In genomic region chr16:82229800-82230619, GRCh38 we compare ENCODE assay signal across 8 cellular contexts. TPM values are rescaled to one million over a fixed set of nuclear protein-coding genes. Genes with fewer than 3 reads are reported as not detected.
DNase-seq lines count a peak whose midpoint lies in the region; ATAC-seq, FAIRE-seq and TF ChIP-seq lines count a peak whose summit lies in the region.

No MANE protein-coding gene starts in this region.

- peak; percentile 89 for TF ChIP-seq CTCF in GM06990 (IDR thresholded peaks at IDR 0.05; ENCODE audit: insufficient read depth, low read length, poor library complexity, severe bottlenecking)
- TF ChIP-seq CTCF in astrocyte (IDR thresholded peaks at IDR 0.05; ENCODE audit: insufficient read depth, low read depth, low read length), result peak; percentile 96

- no peak overlapping the region for H2AFZ ChIP-seq in astrocyte (ENCODE audit: low read depth, low read length)

- ATAC-seq in T-helper 17 cell, result no peak
- ATAC-seq in HG02973 (IDR thresholded peaks at IDR 0.05; ENCODE audit: unreplicated experiment), result no peak
- no peak for ATAC-seq in HG03159 (IDR thresholded peaks at IDR 0.05; ENCODE audit: unreplicated experiment)

- no peak overlapping the region for H3K4me2 ChIP-seq in astrocyte (ENCODE audit: low read length)

- peaks cover 2% of the 10 kb centered on the region for H3K9me3 Mint-ChIP-seq in astrocyte (ENCODE audit: unreplicated experiment)

- H3K4me3 Mint-ChIP-seq in T-helper 17 cell (no peak overlapping the region), astrocyte (ENCODE audit: unreplicated experiment) (no peak overlapping the region)

- no peak overlapping the region for H3K4me3 ChIP-seq in GM06990 (replicated peaks; ENCODE audit: low read depth, low read length)
- no peak overlapping the region for H3K4me3 ChIP-seq in astrocyte (ENCODE audit: insufficient read depth, low read depth, low read length)
- H3K4me3 ChIP-seq in skeletal muscle cell (ENCODE audit: low read depth, low read length), result no peak overlapping the region

- H3K4me1 Mint-ChIP-seq in T-helper 17 cell (peaks cover 5% of the 10 kb centered on the region), astrocyte (ENCODE audit: low read depth, unreplicated experiment) (no peaks in the 10 kb centered on the region)

- no peaks in the 10 kb centered on the region for H3K4me1 ChIP-seq in astrocyte (ENCODE audit: insufficient read depth, low read length)

- H3K79me2 ChIP-seq in astrocyte (ENCODE audit: insufficient read depth, low read length), result no peaks in the 10 kb centered on the region

- no peaks in the 10 kb centered on the region for H3K36me3 ChIP-seq in GM06990 (ENCODE audit: control insufficient read depth, insufficient read depth, low read length)
- H3K36me3 ChIP-seq in astrocyte (ENCODE audit: insufficient read depth, low read length), result no peaks in the 10 kb centered on the region

- no peaks in the 10 kb centered on the region for H3K36me3 Mint-ChIP-seq in T-helper 17 cell (ENCODE audit: low read depth)
- H3K36me3 Mint-ChIP-seq in astrocyte (ENCODE audit: low read depth, unreplicated experiment), result no peaks in the 10 kb centered on the region

- DNase-seq in GM06990 (ENCODE audit: extremely low read depth, insufficient read length) (no peak), NCI-H1105 (lab: John Stamatoyannopoulos, UW) (peak; percentile 58), T-helper 17 cell (peak; percentile 25 to 46 (median 35)), astrocyte (ENCODE audit: low read depth) (peak; percentile 32), hippocampal formation (lab: John Stamatoyannopoulos, UW) (peak; percentile 1 to 53), skeletal muscle cell (ENCODE audit: low read depth) (peak; percentile 11)

- FAIRE-seq in astrocyte (lab: Jason Lieb, UNC), result no peak

- no peaks in the 10 kb centered on the region for H4K20me1 ChIP-seq in astrocyte (ENCODE audit: insufficient read depth, low read length)

- H3K27me3 ChIP-seq in GM06990 (replicated peaks; ENCODE audit: control insufficient read depth, insufficient read depth, low read length) (no peaks in the 10 kb centered on the region; the same call in none of the 2 replicates), astrocyte (ENCODE audit: insufficient read depth, low read length) (peaks cover 3% of the 10 kb centered on the region)

- no peak overlapping the region for H3K27ac ChIP-seq in astrocyte (ENCODE audit: low read depth, low read length)

- H3K27me3 Mint-ChIP-seq in T-helper 17 cell (peaks cover 68% of the 10 kb centered on the region), astrocyte (ENCODE audit: low read depth, unreplicated experiment) (peaks cover 24% of the 10 kb centered on the region)

- H3K9me3 ChIP-seq in T-helper 17 cell (ENCODE audit: control insufficient read depth, low read length, poor library complexity, severe bottlenecking) (no peaks in the 10 kb centered on the region), astrocyte (ENCODE audit: insufficient read depth, low read depth, low read length) (no peaks in the 10 kb centered on the region)

- no peak overlapping the region for H3K9ac ChIP-seq in astrocyte (ENCODE audit: low read length)

- no peak overlapping the region for H3K27ac Mint-ChIP-seq in T-helper 17 cell
- H3K27ac Mint-ChIP-seq in astrocyte (ENCODE audit: unreplicated experiment), result no peak overlapping the region

RNA-seq across cellular contexts. Expression of gene MPHOSPH6, which starts 60.0 kb away (rescaled TPM):
- total RNA-seq in T-helper 17 cell, result 10 to 100 TPM; 15.5 to 17.2 TPM
- total RNA-seq in astrocyte, result 17.9 and 23.7 TPM in 2 replicates
